ENCODE assay signal across 14 cellular contexts in the genomic region with DNA sequence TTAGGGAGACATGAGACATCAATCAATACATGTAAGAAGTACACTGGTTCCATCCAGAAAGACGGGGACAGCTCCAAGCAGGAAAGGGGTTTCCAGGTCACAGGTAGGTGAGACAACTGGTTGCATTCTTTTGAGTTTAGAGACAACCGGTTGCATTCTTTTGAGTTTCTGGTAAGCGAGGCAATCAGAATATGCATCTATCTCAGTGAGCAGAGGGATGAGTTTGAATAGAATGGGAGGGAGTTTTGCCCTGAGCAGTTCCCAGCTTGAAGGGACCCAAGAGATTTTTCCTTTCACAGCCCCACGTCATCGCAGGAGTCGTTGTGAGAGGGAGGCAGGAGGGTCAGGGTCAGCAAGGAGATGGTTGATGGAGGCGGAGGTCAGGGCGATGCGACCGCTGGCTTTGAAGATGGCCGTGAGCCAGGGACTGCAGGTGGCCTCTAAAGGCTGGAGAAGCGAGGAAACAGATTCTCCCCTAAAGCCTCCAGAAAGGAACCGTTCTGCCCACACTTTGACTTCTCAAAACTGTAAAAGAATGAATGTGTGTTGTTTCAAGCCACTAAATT. TPM values are rescaled to one million over a fixed set of nuclear protein-coding genes. Genes with fewer than 3 reads are reported as not detected.
A peak's percentile ranks its signal among the peaks of the same experiment; 100 is the strongest.
DNase-seq lines count a peak whose midpoint lies in the region; ATAC-seq lines count a peak whose summit lies in the region.
"Had no signal": no experiment of that assay in that cellular context is flagged by ENCODE, and none has a peak within 500 bp of the region (broad histone marks: within the 10 kb centered on the region; RNA-seq: fewer than 3 reads in every experiment).

No MANE protein-coding gene starts in this region.

- H3K9me3 Mint-ChIP-seq in T-helper 1 cell treated with Interleukin-12 subunit alpha and Interleukin-12 subunit beta and Interleukin-4 antibody, amounts not matched to agents 30 μg/mL and 1 μg/mL, for 36 hours: no peaks in the 10 kb centered on the region

- no peak overlapping the region for H2AFZ ChIP-seq in mesenchymal stem cell (ENCODE audit: low read depth, low read length)

- peaks cover 28% of the 10 kb centered on the region for H3K4me1 Mint-ChIP-seq in T-helper 1 cell treated with Interleukin-12 subunit alpha and Interleukin-12 subunit beta and Interleukin-4 antibody, amounts not matched to agents 30 μg/mL and 1 μg/mL, for 36 hours (ENCODE audit: low read depth)
- H3K4me1 Mint-ChIP-seq in T-helper 17 cell: peaks cover 30% of the 10 kb centered on the region

- WGBS in mesenchymal stem cell: 88% methylated on average over 11 of the region's 13 CpGs

- no peak overlapping the region for H3K4ac ChIP-seq in mesenchymal stem cell (ENCODE audit: low read depth in 1 of 2, low read length in 2 of 2)

- H3K27me3 Mint-ChIP-seq in T-helper 1 cell treated with Interleukin-12 subunit alpha and Interleukin-12 subunit beta and Interleukin-4 antibody, amounts not matched to agents 30 μg/mL and 1 μg/mL, for 36 hours (ENCODE audit: low read depth): peaks cover 19% of the 10 kb centered on the region
- H3K27me3 Mint-ChIP-seq in T-helper 17 cell: peaks cover under 1% of the 10 kb centered on the region

- no peak overlapping the region for H4K8ac ChIP-seq in mesenchymal stem cell (ENCODE audit: low read length)

- no peak overlapping the region for H2BK120ac ChIP-seq in mesenchymal stem cell (ENCODE audit: low read depth, low read length)

- H3K27ac ChIP-seq in skin epidermis (peak overlapping the region in 11 of 21 experiments; percentile 12 to 86 (median 68)), mesenchymal stem cell (ENCODE audit: low read length, poor library complexity, severe bottlenecking) (no peak overlapping the region)
- H3K27ac ChIP-seq: 22Rv1, body of pancreas, psoas muscle had no signal

- no peaks in the 10 kb centered on the region for H3K36me3 ChIP-seq in mesenchymal stem cell (ENCODE audit: control insufficient read depth in 1 of 2, insufficient read depth in 2 of 2, low read depth in 1 of 2, low read length in 2 of 2)

- no peak overlapping the region for H3K23ac ChIP-seq in mesenchymal stem cell (ENCODE audit: low read length in 2 of 2)

- no peaks in the 10 kb centered on the region for H3K79me1 ChIP-seq in mesenchymal stem cell (replicated peaks; ENCODE audit: low read length, poor library complexity, severe bottlenecking)

- peaks cover 0 to 58% of the 10 kb centered on the region in 2 experiments for H3K27me3 ChIP-seq in mesenchymal stem cell (ENCODE audit: control insufficient read depth in 1 of 2, insufficient read depth in 1 of 2, low read length in 2 of 2)
- H3K27me3 ChIP-seq: body of pancreas had no signal

- no peak overlapping the region for H2AK5ac ChIP-seq in mesenchymal stem cell (ENCODE audit: low read length, severe bottlenecking)

- H2BK15ac ChIP-seq in mesenchymal stem cell (ENCODE audit: low read depth, poor library complexity, severe bottlenecking): no peak overlapping the region

- ATAC-seq in HG02759 (IDR thresholded peaks at IDR 0.05; ENCODE audit: unreplicated experiment): peak; percentile 18
- ATAC-seq in T-helper 17 cell: no peak
- no peak for ATAC-seq in GM18498 (IDR thresholded peaks at IDR 0.05; ENCODE audit: unreplicated experiment)
- ATAC-seq: body of pancreas, left lobe of liver, Panc1, psoas muscle had no signal

- no peak overlapping the region for H3K14ac ChIP-seq in mesenchymal stem cell (ENCODE audit: low read length in 2 of 2)

- peak overlapping the region; percentile 47 for H3K4me3 Mint-ChIP-seq in T-helper 1 cell treated with Interleukin-12 subunit alpha and Interleukin-12 subunit beta and Interleukin-4 antibody, amounts not matched to agents 30 μg/mL and 1 μg/mL, for 36 hours
- H3K4me3 Mint-ChIP-seq in T-helper 17 cell: peak overlapping the region; percentile 90

- H3K4me3 ChIP-seq in skin epidermis (peak overlapping the region in 1 of 7 experiments; percentile 0), mesenchymal stem cell (ENCODE audit: insufficient read depth in 1 of 2, low read depth in 1 of 2, low read length in 2 of 2) (no peak overlapping the region)
- H3K4me3 ChIP-seq: body of pancreas, psoas muscle had no signal

- peak overlapping the region; percentile 88 for H3K27ac Mint-ChIP-seq in T-helper 1 cell treated with Interleukin-12 subunit alpha and Interleukin-12 subunit beta and Interleukin-4 antibody, amounts not matched to agents 30 μg/mL and 1 μg/mL, for 36 hours
- H3K27ac Mint-ChIP-seq in T-helper 17 cell: peak overlapping the region; percentile 96

- DNase-seq in T-helper 1 cell (no peak), T-helper 17 cell (no peak), NCI-H1694 (lab: John Stamatoyannopoulos, UW) (no peak), mesenchymal stem cell (no peak)
- DNase-seq: NCI-H1436 had no signal

- no peaks in the 10 kb centered on the region for H3K36me3 Mint-ChIP-seq in T-helper 1 cell treated with Interleukin-12 subunit alpha and Interleukin-12 subunit beta and Interleukin-4 antibody, amounts not matched to agents 30 μg/mL and 1 μg/mL, for 36 hours (ENCODE audit: low read depth)
- no peaks in the 10 kb centered on the region for H3K36me3 Mint-ChIP-seq in T-helper 17 cell (ENCODE audit: low read depth)

- no peak overlapping the region for H2BK12ac ChIP-seq in mesenchymal stem cell (ENCODE audit: low read length in 2 of 2)

- no peak overlapping the region for H3K4me2 ChIP-seq in mesenchymal stem cell (ENCODE audit: low read length, poor library complexity, severe bottlenecking)

- H3K9me3 ChIP-seq in T-helper 17 cell (ENCODE audit: control insufficient read depth, low read length, poor library complexity, severe bottlenecking): no peaks in the 10 kb centered on the region
- no peaks in the 10 kb centered on the region for H3K9me3 ChIP-seq in mesenchymal stem cell (ENCODE audit: control insufficient read depth, low read length)
- H3K9me3 ChIP-seq: body of pancreas, psoas muscle had no signal

- H3K18ac ChIP-seq in mesenchymal stem cell (ENCODE audit: low read depth in 1 of 2, low read length in 2 of 2): no peak overlapping the region

- no peak overlapping the region for H4K91ac ChIP-seq in mesenchymal stem cell (ENCODE audit: low read length)

- H3K9ac ChIP-seq in mesenchymal stem cell (ENCODE audit: low read length): no peak overlapping the region

- no peak overlapping the region for H2BK5ac ChIP-seq in mesenchymal stem cell (ENCODE audit: low read depth, low read length, poor library complexity, severe bottlenecking)

- H3K4me1 ChIP-seq in mesenchymal stem cell (ENCODE audit: control insufficient read depth, insufficient read depth, low read depth, low read length): no peaks in the 10 kb centered on the region
- H3K4me1 ChIP-seq: body of pancreas, psoas muscle had no signal

RNA-seq across cellular contexts. Expression of a gene that starts 36.5 kb away (rescaled TPM):
- 10 to 100 TPM in 1 of 2 donors, 1 to 10 TPM in 1; 5.4 to 22.8 TPM for total RNA-seq in T-helper 17 cell
- polyA plus RNA-seq in mesenchymal stem cell (2013, experiment 1 of 2): 0.21 TPM
- 0.08 TPM for polyA plus RNA-seq in mesenchymal stem cell (2013, experiment 2 of 2)
